ENCODE assay signal across 8 cellular contexts in genomic region chr2:129993151-129993550, GRCh38. TPM values are rescaled to one million over a fixed set of nuclear protein-coding genes. Genes with fewer than 3 reads are reported as not detected.
"Had no signal": no experiment of that assay in that cellular context is flagged by ENCODE, and none has a peak within 500 bp of the region (broad histone marks: within the 10 kb centered on the region; RNA-seq: fewer than 3 reads in every experiment).

No MANE protein-coding gene starts in this region.

RNA-seq across cellular contexts. Expression of gene RAB6C, which starts 13.7 kb away (rescaled TPM):
- total RNA-seq: esophagus mucosa; left lung; lower leg skin; naive thymus-derived CD4-positive, alpha-beta T cell; osteoblast; skeletal muscle tissue; subcutaneous adipose tissue had no signal
- polyA plus RNA-seq: stomach had no signal
